In the genomic region with DNA sequence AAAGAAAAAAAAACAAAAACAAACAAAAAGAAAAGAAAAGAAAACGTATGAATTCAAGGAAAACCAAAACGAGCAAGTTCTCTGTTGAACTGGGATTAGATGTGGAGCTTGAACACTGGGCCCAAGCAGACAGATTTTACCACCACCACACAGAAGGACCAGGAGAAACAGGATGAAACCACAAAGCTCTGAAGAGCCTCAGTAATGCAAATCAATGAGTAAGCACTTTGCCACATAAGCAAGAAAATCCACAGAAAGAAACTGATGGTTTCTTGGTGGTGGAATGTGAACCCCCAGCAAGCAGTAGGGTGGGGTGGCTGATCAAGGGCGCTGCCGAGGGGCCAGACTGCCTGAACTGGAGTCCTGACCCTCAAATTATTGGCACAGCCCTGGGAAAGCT, we compare ENCODE assay signal across 23 cellular contexts. TPM values are rescaled to one million over a fixed set of nuclear protein-coding genes. Genes with fewer than 3 reads are reported as not detected.
DNase-seq lines count a peak whose midpoint lies in the region; ATAC-seq, FAIRE-seq and TF ChIP-seq lines count a peak whose summit lies in the region.
"Had no signal": no experiment of that assay in that cellular context is flagged by ENCODE, and none has a peak within 500 bp of the region (broad histone marks: within the 10 kb centered on the region; RNA-seq: fewer than 3 reads in every experiment).

No MANE protein-coding gene starts in this region.

- no peak overlapping the region for H2AFZ ChIP-seq in astrocyte (ENCODE audit: low read depth, low read length)

- peaks cover 33% of the 10 kb centered on the region for H3K4me1 Mint-ChIP-seq in astrocyte (ENCODE audit: low read depth, unreplicated experiment)
- H3K4me1 Mint-ChIP-seq in stimulated activated effector memory CD8-positive, alpha-beta T cell treated with anti-CD3 and anti-CD28 coated beads, Interleukin-12 subunit alpha, Interleukin-12 subunit beta, amount 100 ng/mL, for 72 hours, result peaks cover 5% of the 10 kb centered on the region
- H3K4me1 Mint-ChIP-seq in naive thymus-derived CD8-positive, alpha-beta T cell, result peaks cover 0 to 10% (median 0%) of the 10 kb centered on the region in 4 donors
- H3K4me1 Mint-ChIP-seq: CD8-positive, alpha-beta memory T cell had no signal

- no peaks in the 10 kb centered on the region for H3K36me3 ChIP-seq in astrocyte (ENCODE audit: insufficient read depth, low read length)

- DNase-seq in SIG-M5 treated with dmso at 0.1 percent for 504 hours (lab: John Stamatoyannopoulos, UW; ENCODE audit: unreplicated experiment) (peak; percentile 14), SIG-M5 (lab: John Stamatoyannopoulos, UW) (no peak), M059J (ENCODE audit: low read depth) (peak; percentile 32), astrocyte (ENCODE audit: low read depth) (peak; percentile 61), NOMO-1 treated with dmso at 0.1 percent for 144 hours (lab: John Stamatoyannopoulos, UW; ENCODE audit: unreplicated experiment) (no peak)
- no peak for DNase-seq in stimulated activated effector memory CD8-positive, alpha-beta T cell treated with anti-CD3 and anti-CD28 coated beads, Interleukin-12 subunit alpha, Interleukin-12 subunit beta, amount 100 ng/mL, for 72 hours (ENCODE audit: low spot score in 2 of 2)
- DNase-seq in naive thymus-derived CD8-positive, alpha-beta T cell, result no peak
- DNase-seq: activated CD4-positive, CD25-positive, alpha-beta regulatory T cell treated with anti-CD3 and anti-CD28 coated beads, Interleukin-2, amount 50 U/mL, for 72 hours; activated CD8-positive, alpha-beta memory T cell treated with anti-CD3 and anti-CD28 coated beads, Interleukin-2, amount 50 U/mL, for 48 hours; activated naive CD4-positive, alpha-beta T cell treated with anti-CD3 and anti-CD28 coated beads, Interleukin-2, amount 50 U/mL, for 16 hours; CD8-positive, alpha-beta memory T cell; dorsolateral prefrontal cortex; head of caudate nucleus; islet precursor cell; mesendoderm; NCI-H2029; NCI-H524 treated with DMSO at 0.1 percent for 48 hours; stimulated activated naive CD8-positive, alpha-beta T cell treated with anti-CD3 and anti-CD28 coated beads, Interleukin-15, amount 100 ng/mL, for 72 hours had no signal

- peaks cover 6% of the 10 kb centered on the region for H3K4me1 ChIP-seq in astrocyte (ENCODE audit: insufficient read depth, low read length)

- H3K79me2 ChIP-seq in astrocyte (ENCODE audit: insufficient read depth, low read length), result no peaks in the 10 kb centered on the region

- no peaks in the 10 kb centered on the region for H3K27me3 Mint-ChIP-seq in astrocyte (ENCODE audit: low read depth, unreplicated experiment)
- no peaks in the 10 kb centered on the region for H3K27me3 Mint-ChIP-seq in naive thymus-derived CD8-positive, alpha-beta T cell
- H3K27me3 Mint-ChIP-seq: CD8-positive, alpha-beta memory T cell; stimulated activated naive CD8-positive, alpha-beta T cell treated with anti-CD3 and anti-CD28 coated beads, Interleukin-15, amount 100 ng/mL, for 72 hours had no signal

- no peak overlapping the region for H3K27ac ChIP-seq in astrocyte (ENCODE audit: low read depth, low read length)
- H3K27ac ChIP-seq: RWPE1 had no signal

- H3K9me3 Mint-ChIP-seq in astrocyte (ENCODE audit: unreplicated experiment), result no peaks in the 10 kb centered on the region
- H3K9me3 Mint-ChIP-seq in stimulated activated effector memory CD8-positive, alpha-beta T cell treated with anti-CD3 and anti-CD28 coated beads, Interleukin-12 subunit alpha, Interleukin-12 subunit beta, amount 100 ng/mL, for 72 hours, result no peaks in the 10 kb centered on the region
- no peaks in the 10 kb centered on the region for H3K9me3 Mint-ChIP-seq in naive thymus-derived CD8-positive, alpha-beta T cell
- H3K9me3 Mint-ChIP-seq: CD8-positive, alpha-beta memory T cell; nephron; stimulated activated naive CD8-positive, alpha-beta T cell treated with anti-CD3 and anti-CD28 coated beads, Interleukin-15, amount 100 ng/mL, for 72 hours; T-helper 1 cell treated with Interleukin-12 subunit alpha and Interleukin-12 subunit beta and Interleukin-4 antibody, amounts not matched to agents 30 μg/mL and 1 μg/mL, for 36 hours had no signal

- no peak for ATAC-seq in stimulated activated effector memory CD8-positive, alpha-beta T cell treated with anti-CD3 and anti-CD28 coated beads, Interleukin-12 subunit alpha, Interleukin-12 subunit beta, amount 100 ng/mL, for 72 hours
- ATAC-seq in GM21367 (IDR thresholded peaks at IDR 0.05; ENCODE audit: unreplicated experiment), result no peak
- no peak for ATAC-seq in naive thymus-derived CD8-positive, alpha-beta T cell
- ATAC-seq: stimulated activated naive CD8-positive, alpha-beta T cell treated with anti-CD3 and anti-CD28 coated beads, Interleukin-15, amount 100 ng/mL, for 72 hours had no signal

- H3K27me3 ChIP-seq in astrocyte (ENCODE audit: insufficient read depth, low read length), result no peaks in the 10 kb centered on the region
- H3K27me3 ChIP-seq: dorsolateral prefrontal cortex had no signal

- H3K4me3 Mint-ChIP-seq in astrocyte (ENCODE audit: unreplicated experiment), result no peak overlapping the region
- H3K4me3 Mint-ChIP-seq in stimulated activated effector memory CD8-positive, alpha-beta T cell treated with anti-CD3 and anti-CD28 coated beads, Interleukin-12 subunit alpha, Interleukin-12 subunit beta, amount 100 ng/mL, for 72 hours, result no peak overlapping the region
- no peak overlapping the region for H3K4me3 Mint-ChIP-seq in naive thymus-derived CD8-positive, alpha-beta T cell
- H3K4me3 Mint-ChIP-seq: CD8-positive, alpha-beta memory T cell; nephron; stimulated activated naive CD8-positive, alpha-beta T cell treated with anti-CD3 and anti-CD28 coated beads, Interleukin-15, amount 100 ng/mL, for 72 hours; T-helper 1 cell treated with Interleukin-12 subunit alpha and Interleukin-12 subunit beta and Interleukin-4 antibody, amounts not matched to agents 30 μg/mL and 1 μg/mL, for 36 hours had no signal

- H3K36me3 Mint-ChIP-seq in astrocyte (ENCODE audit: low read depth, unreplicated experiment), result peaks cover 11% of the 10 kb centered on the region
- peaks cover 50% of the 10 kb centered on the region for H3K36me3 Mint-ChIP-seq in stimulated activated effector memory CD8-positive, alpha-beta T cell treated with anti-CD3 and anti-CD28 coated beads, Interleukin-12 subunit alpha, Interleukin-12 subunit beta, amount 100 ng/mL, for 72 hours
- H3K36me3 Mint-ChIP-seq in naive thymus-derived CD8-positive, alpha-beta T cell, result peaks cover 0 to 70% (median 25%) of the 10 kb centered on the region in 3 donors

- FAIRE-seq in astrocyte (lab: Jason Lieb, UNC), result no peak
- FAIRE-seq: A204.1 had no signal

- H3K4me2 ChIP-seq in astrocyte (ENCODE audit: low read length), result no peak overlapping the region

- no peaks in the 10 kb centered on the region for H3K9me3 ChIP-seq in astrocyte (ENCODE audit: insufficient read depth, low read depth, low read length)

- no peak overlapping the region for H3K4me3 ChIP-seq in astrocyte (ENCODE audit: insufficient read depth, low read depth, low read length)
- H3K4me3 ChIP-seq: dorsolateral prefrontal cortex had no signal

- H3K9ac ChIP-seq in astrocyte (ENCODE audit: low read length), result no peak overlapping the region

- TF ChIP-seq CTCF in astrocyte (IDR thresholded peaks at IDR 0.05; ENCODE audit: insufficient read depth, low read depth, low read length), result no peak

- H4K20me1 ChIP-seq in astrocyte (ENCODE audit: insufficient read depth, low read length), result peaks cover 17% of the 10 kb centered on the region

- H3K27ac Mint-ChIP-seq in astrocyte (ENCODE audit: unreplicated experiment), result peak overlapping the region; percentile 89
- peak overlapping the region; percentile 60 for H3K27ac Mint-ChIP-seq in stimulated activated effector memory CD8-positive, alpha-beta T cell treated with anti-CD3 and anti-CD28 coated beads, Interleukin-12 subunit alpha, Interleukin-12 subunit beta, amount 100 ng/mL, for 72 hours
- H3K27ac Mint-ChIP-seq in naive thymus-derived CD8-positive, alpha-beta T cell, result no peak overlapping the region
- H3K27ac Mint-ChIP-seq: T-helper 1 cell treated with Interleukin-12 subunit alpha and Interleukin-12 subunit beta and Interleukin-4 antibody, amounts not matched to agents 30 μg/mL and 1 μg/mL, for 36 hours had no signal

- POLR2A ChIA-PET in naive thymus-derived CD8-positive, alpha-beta T cell (lab: Charles Lee), result no interaction called here

RNA-seq across cellular contexts. Expression of a gene that starts 50.9 kb away (rescaled TPM):
- 21.2 and 26.0 TPM in 2 replicates for total RNA-seq in M059J (2014; rRNA removed; shearing (Covaris generic))
- total RNA-seq in astrocyte, result 19.3 and 24.9 TPM in 2 replicates
- total RNA-seq in naive thymus-derived CD8-positive, alpha-beta T cell, result 10 to 100 TPM; 60.1 to 61.4 TPM
- polyA plus RNA-seq in naive thymus-derived CD8-positive, alpha-beta T cell, result 10 to 100 TPM; 16.9 to 21.9 (median 17.6) TPM

RNA-seq across cellular contexts. Expression of a gene that starts 56.4 kb away (rescaled TPM):
- total RNA-seq in M059J (2014; rRNA removed; shearing (Covaris generic)), result 6.3 and 9.0 TPM in 2 replicates
- 9.6 and 10.1 TPM in 2 replicates for total RNA-seq in astrocyte
- 10 to 100 TPM; 13.6 to 16.5 TPM for total RNA-seq in naive thymus-derived CD8-positive, alpha-beta T cell
- polyA plus RNA-seq in naive thymus-derived CD8-positive, alpha-beta T cell, result 1 to 10 TPM in 2 of 3 donors, under 1 TPM in 1; 0.87 to 3.7 (median 1.9) TPM

Comparison
In these comparisons a context has a peak if more than half of its experiments do, and no peak if none do; other contexts are left out.
1. DNase-seq: peak in SIG-M5 treated with dmso at 0.1 percent for 504 hours (single experiment), M059J (single experiment) and astrocyte (single experiment); none in SIG-M5 (single experiment), stimulated activated effector memory CD8-positive, alpha-beta T cell treated with anti-CD3 and anti-CD28 coated beads, Interleukin-12 subunit alpha, Interleukin-12 subunit beta, amount 100 ng/mL, for 72 hours (0 of 2), NOMO-1 treated with dmso at 0.1 percent for 144 hours (single experiment) and naive thymus-derived CD8-positive, alpha-beta T cell (0 of 10).
2. H3K27ac Mint-ChIP-seq: peak in astrocyte (single experiment) and stimulated activated effector memory CD8-positive, alpha-beta T cell treated with anti-CD3 and anti-CD28 coated beads, Interleukin-12 subunit alpha, Interleukin-12 subunit beta, amount 100 ng/mL, for 72 hours (single experiment); none in naive thymus-derived CD8-positive, alpha-beta T cell (0 of 10).